Comparison of ENCODE assay signal across 8 cellular contexts in genomic region chr1:117060441-117061317, GRCh38. TPM values are rescaled to one million over a fixed set of nuclear protein-coding genes. Genes with fewer than 3 reads are reported as not detected.
DNase-seq lines count a peak whose midpoint lies in the region; ATAC-seq, FAIRE-seq and TF ChIP-seq lines count a peak whose summit lies in the region.

No MANE protein-coding gene starts in this region.

- POLR2A ChIA-PET in HEK293 (lab: Yijun Ruan, JAX), result interaction anchor here (0.6 to 1.9 kb wide), 27 partner anchors 7 to 1143 kb away, joined by 3 to 15 read pairs (median 4); partner anchors contain the start of genes CD58, IGSF3 and PTGFRN

- CTCF ChIA-PET in HEK293 (lab: Yijun Ruan, JAX), result interaction anchor here (0.6 to 1.9 kb wide), 13 partner anchors 8 to 945 kb away, joined by 3 to 13 read pairs (median 3); no protein-coding TSS in a partner anchor

- peak; percentile 41 for ATAC-seq in stimulated activated naive CD8-positive, alpha-beta T cell treated with anti-CD3 and anti-CD28 coated beads, Interleukin-15, amount 100 ng/mL, for 72 hours

- H3K9me3 Mint-ChIP-seq in brain, result no peaks in the 10 kb centered on the region
- H3K9me3 Mint-ChIP-seq in stimulated activated naive CD8-positive, alpha-beta T cell treated with anti-CD3 and anti-CD28 coated beads, Interleukin-15, amount 100 ng/mL, for 72 hours, result no peaks in the 10 kb centered on the region

- no peak overlapping the region for H3K4me3 Mint-ChIP-seq in brain
- H3K4me3 Mint-ChIP-seq in stimulated activated naive CD8-positive, alpha-beta T cell treated with anti-CD3 and anti-CD28 coated beads, Interleukin-15, amount 100 ng/mL, for 72 hours, result no peak overlapping the region

- peaks cover 29% of the 10 kb centered on the region for H3K4me1 Mint-ChIP-seq in brain
- H3K4me1 Mint-ChIP-seq in stimulated activated naive CD8-positive, alpha-beta T cell treated with anti-CD3 and anti-CD28 coated beads, Interleukin-15, amount 100 ng/mL, for 72 hours, result peaks cover 53% of the 10 kb centered on the region

- intact Hi-C loops in kidney (cut with DNase I), result loop anchor here (10.0 kb wide), 1 partner anchor 224 kb away; no protein-coding TSS in a partner anchor

- peak overlapping the region; percentile 20 to 83 for H3K9ac ChIP-seq in kidney (ENCODE audit: low read length in 2 of 2)

- no peak for TF ChIP-seq CTCF in HEK293 (tag by site-specific recombination; IDR thresholded peaks at IDR 0.05)
- no peak for TF ChIP-seq CTCF in brain (conservative IDR thresholded peaks at IDR 0.05)
- TF ChIP-seq CTCF in kidney (IDR thresholded peaks at IDR 0.05; ENCODE audit: borderline replicate concordance, extremely low read depth, insufficient read depth), result no peak

- peak overlapping the region; percentile 90 for H3K4me3 ChIP-seq in HEK293 (ENCODE audit: low read depth, low read length)
- peak overlapping the region; percentile 58 to 90 for H3K4me3 ChIP-seq in kidney (ENCODE audit: low read length in 2 of 2)

- no peaks in the 10 kb centered on the region for H3K36me3 Mint-ChIP-seq in brain

- no peak for FAIRE-seq in kidney (lab: Jason Lieb, UNC)

- peaks cover 8 to 21% of the 10 kb centered on the region in 2 experiments; a peak in 2 of 3 replicates for H3K36me3 ChIP-seq in HEK293 (ENCODE audit: control insufficient read depth in 2 of 2, insufficient read depth in 1 of 2, low read length in 2 of 2)
- no peaks in the 10 kb centered on the region for H3K36me3 ChIP-seq in kidney (ENCODE audit: control insufficient read depth in 1 of 2, insufficient read depth in 2 of 2, low read length in 2 of 2)

- H3K4me1 ChIP-seq in HEK293 (ENCODE audit: control insufficient read depth, insufficient read depth, low read length) (no peaks in the 10 kb centered on the region), kidney (ENCODE audit: control insufficient read depth in 1 of 2, insufficient read depth in 1 of 2, low read depth in 1 of 2, low read length in 2 of 2) (no peaks in the 10 kb centered on the region)

- DNase-seq in A172 (ENCODE audit: low spot score) (peak; percentile 44), Daoy (ENCODE audit: low read depth) (peak; percentile 68), NCI-H2227 (lab: John Stamatoyannopoulos, UW; ENCODE audit: unreplicated experiment) (peak; percentile 48), kidney (peak; percentile 84), GOT3 (lab: John Stamatoyannopoulos, UW) (no peak)
- DNase-seq in stimulated activated naive CD8-positive, alpha-beta T cell treated with anti-CD3 and anti-CD28 coated beads, Interleukin-15, amount 100 ng/mL, for 72 hours, result no peak

- H3K9me3 ChIP-seq in HEK293 (ENCODE audit: control insufficient read depth, insufficient read depth, low read depth, low read length) (no peaks in the 10 kb centered on the region), kidney (ENCODE audit: control insufficient read depth in 1 of 2, low read length in 2 of 2) (no peaks in the 10 kb centered on the region)

- H3K27me3 Mint-ChIP-seq in brain, result no peaks in the 10 kb centered on the region
- H3K27me3 Mint-ChIP-seq in stimulated activated naive CD8-positive, alpha-beta T cell treated with anti-CD3 and anti-CD28 coated beads, Interleukin-15, amount 100 ng/mL, for 72 hours, result no peaks in the 10 kb centered on the region

- H3K27ac ChIP-seq in HEK293 (ENCODE audit: extremely low read depth, low read depth, low read length) (peak overlapping the region; percentile 36; the same call in 1 of the 2 replicates), kidney (ENCODE audit: low read depth in 2 of 2, low read length in 2 of 2) (peak overlapping the region in 1 of 2 donors; percentile 65)

- H3K27ac Mint-ChIP-seq in brain, result peak overlapping the region in 4 of 5 experiments; percentile 37 to 67 (median 54)
- no peak overlapping the region for H3K27ac Mint-ChIP-seq in stimulated activated naive CD8-positive, alpha-beta T cell treated with anti-CD3 and anti-CD28 coated beads, Interleukin-15, amount 100 ng/mL, for 72 hours

TF ChIP-seq in HEK293, 187 proteins besides CTCF, POLR2A, EP300 and RAD21 (continues in another document):
- no peak for TF ChIP-seq ZNF202 (tag by site-specific recombination; IDR thresholded peaks at IDR 0.05; ENCODE audit: borderline replicate concordance)
- peak; percentile 66 for TF ChIP-seq ZBTB48 (tag by site-specific recombination; IDR thresholded peaks at IDR 0.05)
- TF ChIP-seq EGR2 (tag by site-specific recombination; IDR thresholded peaks at IDR 0.05; ENCODE audit: low read depth), result no peak
- TF ChIP-seq ATF2 (tag by site-specific recombination; IDR thresholded peaks at IDR 0.05; ENCODE audit: low read depth), result no peak
- 0 out of 2 replicates have a peak, but pooled peaks have one; percentile 19 for TF ChIP-seq WT1 (tag by site-specific recombination; IDR thresholded peaks at IDR 0.05)
- TF ChIP-seq GLI4 (tag by site-specific recombination; IDR thresholded peaks at IDR 0.05), result peak; percentile 66; the same call in 1 of the 2 replicates
- TF ChIP-seq ZNF624 (tag by site-specific recombination; IDR thresholded peaks at IDR 0.05), result no peak
- peak; percentile 23; the same call in 1 of the 2 replicates for TF ChIP-seq ZBTB20 (tag by site-specific recombination; IDR thresholded peaks at IDR 0.05)
- TF ChIP-seq ZNF155 (tag by site-specific recombination; IDR thresholded peaks at IDR 0.05), result no peak
- TF ChIP-seq ZFP37 (tag by site-specific recombination; IDR thresholded peaks at IDR 0.05), result no peak
- TF ChIP-seq YY2 (tag by site-specific recombination; IDR thresholded peaks at IDR 0.05), result no peak
- TF ChIP-seq ZNF561 (tag by site-specific recombination; IDR thresholded peaks at IDR 0.05; ENCODE audit: borderline replicate concordance), result 0 out of 2 replicates have a peak, but pooled peaks have one; percentile 17
- peak; percentile 97 for TF ChIP-seq ZFP69B (tag by site-specific recombination; IDR thresholded peaks at IDR 0.05)
- peak; percentile 37; the same call in 1 of the 2 replicates for TF ChIP-seq INSM2 (tag by site-specific recombination; IDR thresholded peaks at IDR 0.05)
- TF ChIP-seq KLF17 (tag by site-specific recombination; IDR thresholded peaks at IDR 0.05), result 0 out of 2 replicates have a peak, but pooled peaks have one; percentile 14
- no peak for TF ChIP-seq ZNF174 (tag by site-specific recombination; IDR thresholded peaks at IDR 0.05)
- no peak for TF ChIP-seq ZNF530 (tag by site-specific recombination; IDR thresholded peaks at IDR 0.05; ENCODE audit: low read depth)
- 0 out of 2 replicates have a peak, but pooled peaks have one; percentile 16 for TF ChIP-seq KLF16 (tag by site-specific recombination; IDR thresholded peaks at IDR 0.05)
- no peak for TF ChIP-seq ZBTB26 (tag by site-specific recombination; optimal IDR thresholded peaks at IDR 0.05)
- TF ChIP-seq ZNF416 (tag by site-specific recombination; IDR thresholded peaks at IDR 0.05), result no peak

RNA-seq across cellular contexts. Expression of gene TTF2, which starts 0.6 kb away (rescaled TPM):
- 23.2 and 32.2 TPM in 2 replicates for total RNA-seq in A172 (2014; rRNA removed; shearing (Covaris generic))
- total RNA-seq in Daoy (2014; rRNA removed; shearing (Covaris generic)), result 58.7 and 75.6 TPM in 2 replicates
- polyA plus RNA-seq in brain (ENCODE audit: insufficient read depth, low read depth, low replicate concordance), result 8.4 TPM
- 19.0 TPM for total RNA-seq in kidney
- polyA plus RNA-seq in kidney (ENCODE audit: insufficient read depth, low read depth, low replicate concordance), result 4.1 TPM

RNA-seq across cellular contexts. Expression of gene CD101, which starts 59.1 kb away (rescaled TPM):
- total RNA-seq in A172 (2014; rRNA removed; shearing (Covaris generic)), result not detected in 2 replicates
- 9.3 and 11.0 TPM in 2 replicates for total RNA-seq in Daoy (2014; rRNA removed; shearing (Covaris generic))
- polyA plus RNA-seq in brain (ENCODE audit: insufficient read depth, low read depth, low replicate concordance), result 1.7 TPM
- total RNA-seq in kidney, result 1.3 TPM
- polyA plus RNA-seq in kidney (ENCODE audit: insufficient read depth, low read depth, low replicate concordance), result 0.22 TPM

Comparison
In these comparisons a context has a peak if more than half of its experiments do, and no peak if none do; other contexts are left out.
1. DNase-seq: peak in A172 (single experiment), Daoy (single experiment), NCI-H2227 (single experiment) and kidney (single experiment); none in stimulated activated naive CD8-positive, alpha-beta T cell treated with anti-CD3 and anti-CD28 coated beads, Interleukin-15, amount 100 ng/mL, for 72 hours (0 of 2) and GOT3 (single experiment).
2. H3K27ac Mint-ChIP-seq: peak in brain (4 of 5); none in stimulated activated naive CD8-positive, alpha-beta T cell treated with anti-CD3 and anti-CD28 coated beads, Interleukin-15, amount 100 ng/mL, for 72 hours (0 of 2).